ENCODE assay signal across 9 cellular contexts in the genomic region with DNA sequence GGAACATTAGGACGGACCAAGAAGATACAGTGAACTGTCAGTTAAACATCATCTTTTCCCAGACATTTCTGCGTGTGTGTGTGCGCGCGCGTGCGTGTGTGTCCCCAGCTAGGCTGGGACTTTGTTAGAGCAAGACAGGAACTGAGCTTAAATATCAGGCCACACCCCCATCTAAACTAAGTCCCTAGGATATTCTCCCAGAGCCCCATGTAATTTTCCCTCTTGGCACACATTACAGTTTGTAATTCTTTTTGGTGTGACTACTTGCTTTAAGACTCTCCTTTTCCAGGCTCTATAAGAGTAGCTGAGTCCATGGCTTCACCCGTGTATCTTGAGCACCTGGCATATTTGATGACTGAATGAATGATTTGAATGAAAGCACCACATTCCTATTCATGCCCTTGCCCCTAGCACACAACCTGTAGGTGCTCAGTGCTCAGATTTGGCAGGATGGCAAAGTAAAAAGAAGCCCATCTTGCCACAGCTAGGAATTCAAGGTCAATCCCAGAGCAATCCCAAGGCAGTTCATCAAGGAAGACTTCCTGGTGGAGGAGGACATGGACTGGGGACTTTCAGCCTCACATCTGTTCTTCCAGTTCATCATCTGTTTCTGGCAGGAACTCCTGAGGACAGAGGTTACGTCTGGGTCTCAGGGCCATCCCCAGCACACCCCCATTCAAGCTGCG.
DNase-seq lines count a peak whose midpoint lies in the region; ATAC-seq, FAIRE-seq and TF ChIP-seq lines count a peak whose summit lies in the region.
"Had no signal": no experiment of that assay in that cellular context is flagged by ENCODE, and none has a peak within 500 bp of the region (broad histone marks: within the 10 kb centered on the region; RNA-seq: fewer than 3 reads in every experiment).

No MANE protein-coding gene starts in this region.

- no peaks in the 10 kb centered on the region for H3K27me3 ChIP-seq in brain microvascular endothelial cell (replicated peaks)
- peaks cover 0 to 15% of the 10 kb centered on the region in 2 experiments; a peak in 3 of 5 replicates for H3K27me3 ChIP-seq in HepG2 (ENCODE audit: control insufficient read depth in 1 of 2, insufficient read depth in 2 of 2, low read length in 2 of 2)
- no peaks in the 10 kb centered on the region for H3K27me3 ChIP-seq in stomach smooth muscle (ENCODE audit: control insufficient read depth in 1 of 2, insufficient read depth in 2 of 2, low read length in 2 of 2)

- WGBS in HepG2 (ENCODE audit: low lambda C conversion rate) = 39% methylated on average over 8 of the region's 10 CpGs

- H3K4me1 ChIP-seq in HepG2 (ENCODE audit: insufficient read depth, low read length) (peaks cover 82% of the 10 kb centered on the region), stomach smooth muscle (ENCODE audit: control insufficient read depth, insufficient read depth, low read length) (peaks cover 62% of the 10 kb centered on the region)

- TF ChIP-seq EP300 in HepG2 (IDR thresholded peaks at IDR 0.05; ENCODE audit: low read depth in 2 of 2, low read length in 2 of 2) (no peak), HepG2 (CRISPR knock-in tag; IDR thresholded peaks at IDR 0.05; ENCODE audit: borderline replicate concordance) (no peak)

- TF ChIP-seq POLR2A in HepG2 (IDR thresholded peaks at IDR 0.05; ENCODE audit: insufficient read depth in 1 of 2, low read depth in 2 of 2, low read length in 2 of 2) = no peak

- in situ Hi-C loops in brain microvascular endothelial cell (cut with HindIII; ENCODE audit: low pct_ligation_motif_present, low sequenced_read_pairs) = no loop called here
- in situ Hi-C loops in HepG2 (cut with HindIII; ENCODE audit: extremely low pct_ligation_motif_present, low pct_unique_long_range_greater_than_20kb) = no loop called here
- in situ Hi-C loops in KBM-7 (cut with MboI; ENCODE audit: low pct_unique_long_range_greater_than_20kb, low sequenced_read_pairs) = no loop called here

- POLR2A ChIA-PET in HepG2 (lab: Yijun Ruan, JAX) = interaction anchor here (0.7 to 1.6 kb wide), 3 partner anchors 15 to 131 kb away, joined by 3 to 7 read pairs (median 3); no protein-coding TSS in a partner anchor

- DNase-seq in HFFc6 = peak; percentile 60
- DNase-seq in brain microvascular endothelial cell = no peak
- DNase-seq in HepG2 (ENCODE audit: low spot score) = no peak
- DNase-seq in KBM-7 = no peak
- DNase-seq in substantia nigra (lab: John Stamatoyannopoulos, UW) = no peak
- no peak for DNase-seq in SIG-M5 (lab: John Stamatoyannopoulos, UW)
- no peak for DNase-seq in NCI-H524 treated with DMSO at 0.1 percent for 48 hours (lab: John Stamatoyannopoulos, UW)
- DNase-seq: NCI-H146 had no signal

- no peak overlapping the region for H2AFZ ChIP-seq in HepG2 (ENCODE audit: low read length)

- no TSS peak for BruUV-seq in HepG2 (replicated peaks; lab: Mats Ljungman, UMichigan)

- CTCF ChIA-PET in HepG2 (lab: Yijun Ruan, JAX; ENCODE audit: low intra/inter-chr PET ratio, low total read pairs) = no interaction called here

- no peak for TF ChIP-seq RAD21 in HepG2 (CRISPR knock-in tag; IDR thresholded peaks at IDR 0.05)

- FAIRE-seq in HepG2 (lab: Jason Lieb, UNC) = peak; percentile 42

- H4K20me1 ChIP-seq in HepG2 (ENCODE audit: insufficient read depth, low read length) = no peaks in the 10 kb centered on the region

- no peaks in the 10 kb centered on the region for H3K9me3 ChIP-seq in HepG2 (ENCODE audit: low read length)
- H3K9me3 ChIP-seq in stomach smooth muscle (ENCODE audit: control insufficient read depth in 2 of 2, low read length in 2 of 2) = peaks cover 0 to 4% of the 10 kb centered on the region in 2 donors

- H3K27ac Mint-ChIP-seq in HFFc6 = peak overlapping the region; percentile 94

- H3K27ac ChIP-seq in brain microvascular endothelial cell = peak overlapping the region; percentile 97
- H3K27ac ChIP-seq in HepG2 (ENCODE audit: extremely low read length, insufficient read depth, low read length) = no peak overlapping the region
- peak overlapping the region; percentile 66 for H3K27ac ChIP-seq in stomach smooth muscle (ENCODE audit: low read length)
- no peak overlapping the region for H3K27ac ChIP-seq in substantia nigra (ENCODE audit: low read depth, low read length, poor library complexity, severe bottlenecking)

- no peaks in the 10 kb centered on the region; the same call in 1 of the 2 replicates for H3K27me3 Mint-ChIP-seq in HFFc6 (ENCODE audit: insufficient read depth)

- TF ChIP-seq CTCF in HFFc6 (IDR thresholded peaks at IDR 0.05) = no peak
- TF ChIP-seq CTCF in brain microvascular endothelial cell (IDR thresholded peaks at IDR 0.05; ENCODE audit: low read depth, low read length, missing control alignments) = no peak
- TF ChIP-seq CTCF in HepG2 (CRISPR knock-in tag; IDR thresholded peaks at IDR 0.05) = no peak

- no peak for ATAC-seq in HepG2

- peaks cover 97% of the 10 kb centered on the region for H3K4me1 Mint-ChIP-seq in HFFc6 (ENCODE audit: low read depth)

- peak overlapping the region; percentile 76 for H3K4me2 ChIP-seq in HepG2 (ENCODE audit: low read depth, low read length)

- H3K4me3 Mint-ChIP-seq in HFFc6 = peak overlapping the region; percentile 47

- no peaks in the 10 kb centered on the region for H3K9me3 Mint-ChIP-seq in HFFc6

- H3K79me2 ChIP-seq in HepG2 (ENCODE audit: insufficient read depth, low read length) = no peaks in the 10 kb centered on the region

- intact Hi-C loops in HepG2 (cut with micrococcal nuclease; ENCODE audit: unreplicated experiment) = no loop called here

- H3K36me3 ChIP-seq in brain microvascular endothelial cell (replicated peaks) (no peaks in the 10 kb centered on the region), HepG2 (replicated peaks in 1 of 2; ENCODE audit: control insufficient read depth in 1 of 2, insufficient read depth in 2 of 2, low read length in 2 of 2) (no peaks in the 10 kb centered on the region), stomach smooth muscle (ENCODE audit: control insufficient read depth in 2 of 2, insufficient read depth in 2 of 2, low read length in 2 of 2) (no peaks in the 10 kb centered on the region)

- no peaks in the 10 kb centered on the region for H3K36me3 Mint-ChIP-seq in HFFc6 (ENCODE audit: low read depth)

- H3K4me3 ChIP-seq in brain microvascular endothelial cell (ENCODE audit: low read depth, low read length) (no peak overlapping the region), HepG2 (replicated peaks in 1 of 3; ENCODE audit: insufficient read depth in 1 of 3, low read depth in 2 of 3, low read length in 3 of 3) (peak overlapping the region in 1 of 3 experiments; percentile 60; a peak in 1 of 6 replicates), stomach smooth muscle (ENCODE audit: low read length in 2 of 2) (no peak overlapping the region)

- H3K9ac ChIP-seq in HepG2 (ENCODE audit: insufficient read depth, low read depth, low read length) = no peak overlapping the region; the same call in 1 of the 2 replicates
- H3K9ac ChIP-seq in stomach smooth muscle (ENCODE audit: low read length in 2 of 2) = no peak overlapping the region

TF ChIP-seq in HepG2, 621 proteins besides CTCF, POLR2A, EP300 and RAD21 (continues in another document):
- TF ChIP-seq TGIF2 (CRISPR knock-in tag; IDR thresholded peaks at IDR 0.05) (0 out of 2 replicates have a peak, but pooled peaks have one; percentile 1), UBTF (CRISPR knock-in tag; IDR thresholded peaks at IDR 0.05) (0 out of 2 replicates have a peak, but pooled peaks have one; percentile 37), ZNF24 (IDR thresholded peaks at IDR 0.05) (peak; percentile 16; the same call in 1 of the 2 replicates), THAP11 (CRISPR knock-in tag; IDR thresholded peaks at IDR 0.05) (no peak), RARA (CRISPR knock-in tag; IDR thresholded peaks at IDR 0.05) (peak; percentile 98; the same call in 1 of the 2 replicates), ZFP41 (CRISPR knock-in tag; IDR thresholded peaks at IDR 0.05; ENCODE audit: borderline replicate concordance) (0 out of 2 replicates have a peak, but pooled peaks have one; percentile 40), ZNF18 (CRISPR knock-in tag; IDR thresholded peaks at IDR 0.05; ENCODE audit: insufficient replicate concordance) (peak; percentile 44), KLF15 (CRISPR knock-in tag; IDR thresholded peaks at IDR 0.05; ENCODE audit: borderline replicate concordance) (no peak), ARID2 (CRISPR knock-in tag; IDR thresholded peaks at IDR 0.05; ENCODE audit: borderline replicate concordance) (0 out of 2 replicates have a peak, but pooled peaks have one; percentile 63)

Comparison
In these comparisons a context has a peak if more than half of its experiments do, and no peak if none do; other contexts are left out.
1. H3K27ac ChIP-seq: peak in brain microvascular endothelial cell (single experiment) and stomach smooth muscle (single experiment); none in HepG2 (single experiment) and substantia nigra (single experiment).